11 cellular contexts compared by ENCODE assay signal in genomic region chr7:127782550-127783266, GRCh38.
A peak's percentile ranks its signal among the peaks of the same experiment; 100 is the strongest.
DNase-seq lines count a peak whose midpoint lies in the region; ATAC-seq and TF ChIP-seq lines count a peak whose summit lies in the region.
"Had no signal": no experiment of that assay in that cellular context is flagged by ENCODE, and none has a peak within 500 bp of the region (broad histone marks: within the 10 kb centered on the region; RNA-seq: fewer than 3 reads in every experiment).

No MANE protein-coding gene starts in this region.

- 80 to 81% methylated on average over 2 of the region's 2 CpGs for WGBS in testis, 2 donors

- H3K4me1 Mint-ChIP-seq in natural killer cell (peaks cover 44 to 55% of the 10 kb centered on the region in 2 donors), activated B cell treated with CpG ODN at 0.5 μM for 24 hours (peaks cover 36% of the 10 kb centered on the region)
- H3K4me1 Mint-ChIP-seq in natural killer cell treated with Interleukin-12 subunit alpha and Interleukin-12 subunit beta and Interleukin-15 and Interleukin-18, amount 100 ng/mL, for 72 hours (ENCODE audit: low read depth in 2 of 2) = peaks cover 34 to 57% of the 10 kb centered on the region in 2 donors
- peaks cover 30 to 62% (median 47%) of the 10 kb centered on the region in 4 donors for H3K4me1 Mint-ChIP-seq in CD4-positive, alpha-beta memory T cell

- no peak overlapping the region for H3K27ac ChIP-seq in testis
- H3K27ac ChIP-seq in CD4-positive, alpha-beta memory T cell (ENCODE audit: low read depth, low read length) = no peak overlapping the region
- H3K27ac ChIP-seq: thoracic aorta had no signal

- H3K4me3 Mint-ChIP-seq in natural killer cell = no peak overlapping the region
- H3K4me3 Mint-ChIP-seq in natural killer cell treated with Interleukin-12 subunit alpha and Interleukin-12 subunit beta and Interleukin-15 and Interleukin-18, amount 100 ng/mL, for 72 hours = no peak overlapping the region
- H3K4me3 Mint-ChIP-seq in activated B cell treated with CpG ODN at 0.5 μM for 24 hours = no peak overlapping the region
- H3K4me3 Mint-ChIP-seq in CD4-positive, alpha-beta memory T cell = no peak overlapping the region
- H3K4me3 Mint-ChIP-seq: activated T-helper 17 cell treated with anti-CD3 and anti-CD28 coated beads, Interleukin-2, amount 50 U/mL, for 72 hours had no signal

- H3K4me3 ChIP-seq in testis = no peak overlapping the region
- H3K4me3 ChIP-seq in CD4-positive, alpha-beta memory T cell (ENCODE audit: low read length in 2 of 2) = no peak overlapping the region
- H3K4me3 ChIP-seq: thoracic aorta had no signal

- peak overlapping the region in 1 of 2 donors; percentile 58 for H3K27ac Mint-ChIP-seq in natural killer cell
- H3K27ac Mint-ChIP-seq in natural killer cell treated with Interleukin-12 subunit alpha and Interleukin-12 subunit beta and Interleukin-15 and Interleukin-18, amount 100 ng/mL, for 72 hours = no peak overlapping the region
- peak overlapping the region; percentile 43 for H3K27ac Mint-ChIP-seq in activated B cell treated with CpG ODN at 0.5 μM for 24 hours
- peak overlapping the region in 3 of 7 donors; percentile 9 to 52 (median 49) for H3K27ac Mint-ChIP-seq in CD4-positive, alpha-beta memory T cell
- H3K27ac Mint-ChIP-seq: activated T-helper 17 cell treated with anti-CD3 and anti-CD28 coated beads, Interleukin-2, amount 50 U/mL, for 72 hours had no signal

- CTCF ChIA-PET in activated B cell treated with CpG ODN at 0.5 μM for 24 hours (lab: Charles Lee) = no interaction called here
- CTCF ChIA-PET in CD4-positive, alpha-beta memory T cell (lab: Charles Lee; ENCODE audit: partially characterized antibody) = interaction anchor here (1.2 kb wide), 1 partner anchor 10 kb away, joined by 4 read pairs; no protein-coding TSS in a partner anchor

- no peak for TF ChIP-seq CTCF in natural killer cell (IDR thresholded peaks at IDR 0.05)
- TF ChIP-seq CTCF in activated B cell treated with CpG ODN at 0.5 μM for 24 hours (IDR thresholded peaks at IDR 0.05) = no peak
- no peak for TF ChIP-seq CTCF in testis (IDR thresholded peaks at IDR 0.05)

- POLR2A ChIA-PET in activated B cell treated with CpG ODN at 0.5 μM for 24 hours (lab: Charles Lee) = no interaction called here
- POLR2A ChIA-PET in CD4-positive, alpha-beta memory T cell (lab: Charles Lee; ENCODE audit: partially characterized antibody) = no interaction called here

- DNase-seq in natural killer cell = no peak
- no peak for DNase-seq in natural killer cell treated with Interleukin-12 subunit alpha and Interleukin-12 subunit beta and Interleukin-15 and Interleukin-18, amount 100 ng/mL, for 72 hours (ENCODE audit: low spot score)
- no peak for DNase-seq in activated B cell treated with CpG ODN at 0.5 μM for 24 hours
- DNase-seq in testis = no peak
- no peak for DNase-seq in NCI-H446 treated with DMSO at 0.1 percent for 48 hours (lab: John Stamatoyannopoulos, UW)
- DNase-seq in CD4-positive, alpha-beta memory T cell = no peak
- DNase-seq in GDM1 (lab: John Stamatoyannopoulos, UW) = no peak
- DNase-seq: NCI-H2029 had no signal

- H3K36me3 ChIP-seq in testis (ENCODE audit: low read depth, missing control alignments) = no peaks in the 10 kb centered on the region
- H3K36me3 ChIP-seq in CD4-positive, alpha-beta memory T cell (ENCODE audit: insufficient read depth, low read length) = no peaks in the 10 kb centered on the region
- H3K36me3 ChIP-seq: thoracic aorta had no signal

- TF ChIP-seq POLR2A in testis (IDR thresholded peaks at IDR 0.05) = no peak

- intact Hi-C loops in natural killer cell (cut with micrococcal nuclease) = no loop called here
- intact Hi-C loops in activated B cell treated with CpG ODN at 0.5 μM for 24 hours (cut with micrococcal nuclease) = loop anchor here (1.0 kb wide), 1 partner anchor 10 kb away; no protein-coding TSS in a partner anchor
- intact Hi-C loops in testis (cut with DNase I; ENCODE audit: low total_unique reads) = no loop called here
- intact Hi-C loops in CD4-positive, alpha-beta memory T cell (cut with micrococcal nuclease) = no loop called here

- H3K4me1 ChIP-seq in testis = peaks cover 12% of the 10 kb centered on the region
- H3K4me1 ChIP-seq in CD4-positive, alpha-beta memory T cell (ENCODE audit: insufficient read depth, low read length) = peaks cover 4% of the 10 kb centered on the region

- no peaks in the 10 kb centered on the region for H3K27me3 Mint-ChIP-seq in natural killer cell (ENCODE audit: low read depth in 2 of 2)
- H3K27me3 Mint-ChIP-seq in natural killer cell treated with Interleukin-12 subunit alpha and Interleukin-12 subunit beta and Interleukin-15 and Interleukin-18, amount 100 ng/mL, for 72 hours = no peaks in the 10 kb centered on the region
- H3K27me3 Mint-ChIP-seq in activated B cell treated with CpG ODN at 0.5 μM for 24 hours = no peaks in the 10 kb centered on the region
- H3K27me3 Mint-ChIP-seq in CD4-positive, alpha-beta memory T cell = no peaks in the 10 kb centered on the region
- H3K27me3 Mint-ChIP-seq: activated T-helper 17 cell treated with anti-CD3 and anti-CD28 coated beads, Interleukin-2, amount 50 U/mL, for 72 hours had no signal

- ATAC-seq in natural killer cell = peak; percentile 46 to 66 (median 55)
- no peak for ATAC-seq in natural killer cell treated with Interleukin-12 subunit alpha and Interleukin-12 subunit beta and Interleukin-15 and Interleukin-18, amount 100 ng/mL, for 72 hours
- peak; percentile 95 for ATAC-seq in HG03135 (IDR thresholded peaks at IDR 0.05; ENCODE audit: unreplicated experiment)
- peak; percentile 92 for ATAC-seq in activated B cell treated with CpG ODN at 0.5 μM for 24 hours (ENCODE audit: low read depth)
- ATAC-seq: activated T-helper 17 cell treated with anti-CD3 and anti-CD28 coated beads, Interleukin-2, amount 50 U/mL, for 72 hours had no signal

- H3K9me3 Mint-ChIP-seq in natural killer cell (no peaks in the 10 kb centered on the region), activated B cell treated with CpG ODN at 0.5 μM for 24 hours (no peaks in the 10 kb centered on the region)
- H3K9me3 Mint-ChIP-seq in natural killer cell treated with Interleukin-12 subunit alpha and Interleukin-12 subunit beta and Interleukin-15 and Interleukin-18, amount 100 ng/mL, for 72 hours = peaks cover 3% of the 10 kb centered on the region
- H3K9me3 Mint-ChIP-seq in CD4-positive, alpha-beta memory T cell = no peaks in the 10 kb centered on the region
- H3K9me3 Mint-ChIP-seq: activated T-helper 17 cell treated with anti-CD3 and anti-CD28 coated beads, Interleukin-2, amount 50 U/mL, for 72 hours had no signal

- H3K36me3 Mint-ChIP-seq in natural killer cell (no peaks in the 10 kb centered on the region), activated B cell treated with CpG ODN at 0.5 μM for 24 hours (ENCODE audit: low read depth) (peaks cover 5% of the 10 kb centered on the region)
- H3K36me3 Mint-ChIP-seq in natural killer cell treated with Interleukin-12 subunit alpha and Interleukin-12 subunit beta and Interleukin-15 and Interleukin-18, amount 100 ng/mL, for 72 hours = peaks cover 4% of the 10 kb centered on the region
- H3K36me3 Mint-ChIP-seq in CD4-positive, alpha-beta memory T cell = peaks cover under 1 to 20% of the 10 kb centered on the region in 2 donors

- no peaks in the 10 kb centered on the region for H3K27me3 ChIP-seq in testis
- no peaks in the 10 kb centered on the region for H3K27me3 ChIP-seq in CD4-positive, alpha-beta memory T cell (ENCODE audit: insufficient read depth, low read length)

- H3K9me3 ChIP-seq in testis = no peaks in the 10 kb centered on the region
- no peaks in the 10 kb centered on the region for H3K9me3 ChIP-seq in CD4-positive, alpha-beta memory T cell (ENCODE audit: control insufficient read depth in 1 of 2, low read length in 2 of 2)
- H3K9me3 ChIP-seq: thoracic aorta had no signal

Comparison
In these comparisons a context has a peak if more than half of its experiments do, and no peak if none do; other contexts are left out.
1. ATAC-seq: peak in natural killer cell (3 of 3), HG03135 (single experiment) and activated B cell treated with CpG ODN at 0.5 μM for 24 hours (single experiment); none in natural killer cell treated with Interleukin-12 subunit alpha and Interleukin-12 subunit beta and Interleukin-15 and Interleukin-18, amount 100 ng/mL, for 72 hours (0 of 2).